Comparison of ENCODE assay signal across 17 cellular contexts in the genomic region with DNA sequence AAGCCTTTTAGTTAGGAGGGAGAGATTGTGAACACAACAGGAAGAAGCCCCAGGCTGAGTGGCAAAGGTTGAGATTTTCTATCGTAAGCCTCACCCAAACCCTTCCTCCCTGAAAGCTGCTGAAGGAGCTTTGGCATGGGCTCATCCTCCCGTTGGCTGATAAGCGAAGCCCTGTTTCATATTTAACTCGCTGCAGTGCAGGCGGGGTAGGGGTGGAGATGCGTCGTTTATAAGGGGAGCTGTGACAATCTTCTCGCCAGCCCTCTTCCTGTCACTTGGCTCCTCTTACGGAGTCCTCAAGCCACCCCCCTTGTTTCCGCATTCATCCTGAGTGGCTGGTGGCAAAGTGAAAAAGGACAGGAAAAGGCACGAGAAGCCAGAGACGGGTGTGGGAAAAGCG.
DNase-seq lines count a peak whose midpoint lies in the region; ATAC-seq and TF ChIP-seq lines count a peak whose summit lies in the region.
"Had no signal": no experiment of that assay in that cellular context is flagged by ENCODE, and none has a peak within 500 bp of the region (broad histone marks: within the 10 kb centered on the region; RNA-seq: fewer than 3 reads in every experiment).

No MANE protein-coding gene starts in this region.

- no peak overlapping the region for H2AFZ ChIP-seq in SK-N-SH (ENCODE audit: low read depth)
- H2AFZ ChIP-seq in mesenchymal stem cell (ENCODE audit: low read depth, low read length), result no peak overlapping the region
- H2AFZ ChIP-seq: GM23248 had no signal

- H2BK5ac ChIP-seq in mesenchymal stem cell (ENCODE audit: low read depth, low read length, poor library complexity, severe bottlenecking), result no peak overlapping the region

- no peaks in the 10 kb centered on the region for H3K4me1 ChIP-seq in SK-N-SH (ENCODE audit: control insufficient read depth in 1 of 2, insufficient read depth in 2 of 2, low read depth in 1 of 2, low read length in 1 of 2)
- no peaks in the 10 kb centered on the region for H3K4me1 ChIP-seq in mesenchymal stem cell (ENCODE audit: control insufficient read depth, insufficient read depth, low read depth, low read length)
- H3K4me1 ChIP-seq in transverse colon, result no peaks in the 10 kb centered on the region

- DNase-seq in SK-N-SH (no peak), NCI-H1105 treated with DMSO at 0.1 percent for 48 hours (lab: John Stamatoyannopoulos, UW) (peak; percentile 24), mesenchymal stem cell (no peak), transverse colon (no peak)
- DNase-seq: C1 segment of cervical spinal cord; Calu3; CD4-positive, alpha-beta memory T cell; COR-L47; DMS79; EL; GDM1; GM23248; H7; HCEC 1CT had no signal

- no peak overlapping the region for H2AK5ac ChIP-seq in mesenchymal stem cell (ENCODE audit: low read length, severe bottlenecking)

- no peak overlapping the region for H3K14ac ChIP-seq in mesenchymal stem cell (ENCODE audit: low read length in 2 of 2)

- 12% methylated on average over 13 of the region's 13 CpGs for WGBS in SK-N-SH (ENCODE audit: low lambda C conversion rate)
- 83% methylated on average over 12 of the region's 13 CpGs for WGBS in mesenchymal stem cell
- 91 to 92% methylated on average over 10 to 13 of the region's 13 CpGs for WGBS in transverse colon (ENCODE audit: low coverage in 1 of 2), 2 donors

- no peaks in the 10 kb centered on the region; the same call in 1 of the 2 replicates for H3K79me2 ChIP-seq in SK-N-SH (ENCODE audit: insufficient read depth)

- intact Hi-C loops in transverse colon (cut with DNase I; ENCODE audit: low total_unique reads), result no loop called here

- in situ Hi-C loops in transverse colon (cut with MboI; ENCODE audit: low pct_ligation_motif_present in 1 of 4, low pct_unique_long_range_greater_than_20kb in 1 of 4, low sequenced_read_pairs in 3 of 4), result no loop called here

- H3K27ac ChIP-seq in SK-N-SH (ENCODE audit: low read depth in 2 of 2, low read length in 1 of 2), result no peak overlapping the region
- H3K27ac ChIP-seq in mesenchymal stem cell (ENCODE audit: low read length, poor library complexity, severe bottlenecking), result no peak overlapping the region
- H3K27ac ChIP-seq in transverse colon, result no peak overlapping the region
- H3K27ac ChIP-seq: GM23248 had no signal

- TF ChIP-seq EP300 in SK-N-SH (IDR thresholded peaks at IDR 0.05; ENCODE audit: borderline replicate concordance in 1 of 2, low read depth in 1 of 2, low read length in 1 of 2) (no peak), transverse colon (IDR thresholded peaks at IDR 0.05; ENCODE audit: low read depth) (no peak)

- no peak for TF ChIP-seq RAD21 in SK-N-SH (IDR thresholded peaks at IDR 0.05; ENCODE audit: low read length)

- H2BK12ac ChIP-seq in mesenchymal stem cell (ENCODE audit: low read length in 2 of 2), result no peak overlapping the region

- H3K9me2 ChIP-seq in SK-N-SH, result no peaks in the 10 kb centered on the region

- H3F3A ChIP-seq in SK-N-SH (replicated peaks; ENCODE audit: insufficient read depth), result no peaks in the 10 kb centered on the region

- H3K9ac ChIP-seq in SK-N-SH (no peak overlapping the region), mesenchymal stem cell (ENCODE audit: low read length) (no peak overlapping the region)
- H3K9ac ChIP-seq: GM23248 had no signal

- CTCF ChIA-PET in SK-N-SH (lab: Yijun Ruan, JAX), result no interaction called here

- H3K27me3 ChIP-seq in SK-N-SH (ENCODE audit: insufficient read depth), result no peaks in the 10 kb centered on the region
- no peaks in the 10 kb centered on the region for H3K27me3 ChIP-seq in mesenchymal stem cell (ENCODE audit: control insufficient read depth in 1 of 2, insufficient read depth in 1 of 2, low read length in 2 of 2)
- no peaks in the 10 kb centered on the region for H3K27me3 ChIP-seq in transverse colon

- H3K4ac ChIP-seq in mesenchymal stem cell (ENCODE audit: low read depth in 1 of 2, low read length in 2 of 2), result no peak overlapping the region

- H3K9me3 ChIP-seq in SK-N-SH, result no peaks in the 10 kb centered on the region
- H3K9me3 ChIP-seq in mesenchymal stem cell (ENCODE audit: control insufficient read depth, low read length), result no peaks in the 10 kb centered on the region
- no peaks in the 10 kb centered on the region for H3K9me3 ChIP-seq in transverse colon

- no peak for TF ChIP-seq POLR2A in transverse colon (IDR thresholded peaks at IDR 0.05)

- no peak overlapping the region for H3K4me3 ChIP-seq in SK-N-SH (ENCODE audit: low read depth in 2 of 2, low read length in 1 of 2)
- H3K4me3 ChIP-seq in mesenchymal stem cell (ENCODE audit: insufficient read depth in 1 of 2, low read depth in 1 of 2, low read length in 2 of 2), result peak overlapping the region; percentile 17 to 32
- no peak overlapping the region for H3K4me3 ChIP-seq in transverse colon
- H3K4me3 ChIP-seq: GM12878, GM23248 had no signal

- H3K18ac ChIP-seq in mesenchymal stem cell (ENCODE audit: low read depth in 1 of 2, low read length in 2 of 2), result no peak overlapping the region

- H3K79me1 ChIP-seq in mesenchymal stem cell (replicated peaks; ENCODE audit: low read length, poor library complexity, severe bottlenecking), result no peaks in the 10 kb centered on the region

- no peak overlapping the region for H2BK120ac ChIP-seq in mesenchymal stem cell (ENCODE audit: low read depth, low read length)

- no peak overlapping the region for H2BK15ac ChIP-seq in mesenchymal stem cell (ENCODE audit: low read depth, poor library complexity, severe bottlenecking)

- TF ChIP-seq CTCF in SK-N-SH (IDR thresholded peaks at IDR 0.05) (no peak), transverse colon (IDR thresholded peaks at IDR 0.05) (no peak)

- H3K4me2 ChIP-seq in SK-N-SH, result peak overlapping the region; percentile 57
- no peak overlapping the region for H3K4me2 ChIP-seq in mesenchymal stem cell (ENCODE audit: low read length, poor library complexity, severe bottlenecking)

- ATAC-seq in SK-N-SH treated with all-trans-retinoic acid at 6 μM for 48 hours (no peak), HG02623 (IDR thresholded peaks at IDR 0.05; ENCODE audit: unreplicated experiment) (no peak)
- ATAC-seq: GM12878 had no signal

- no peaks in the 10 kb centered on the region for H4K20me1 ChIP-seq in SK-N-SH (ENCODE audit: insufficient read depth)

- no peak overlapping the region for H4K91ac ChIP-seq in mesenchymal stem cell (ENCODE audit: low read length)

- H3K23ac ChIP-seq in mesenchymal stem cell (ENCODE audit: low read length in 2 of 2), result no peak overlapping the region

- POLR2A ChIA-PET in SK-N-SH (lab: Yijun Ruan, JAX), result no interaction called here

- no peaks in the 10 kb centered on the region for H3K36me3 ChIP-seq in SK-N-SH (replicated peaks in 1 of 2; ENCODE audit: control insufficient read depth in 1 of 2, insufficient read depth in 2 of 2, low read length in 1 of 2)
- H3K36me3 ChIP-seq in mesenchymal stem cell (ENCODE audit: control insufficient read depth in 1 of 2, insufficient read depth in 2 of 2, low read depth in 1 of 2, low read length in 2 of 2), result no peaks in the 10 kb centered on the region
- no peaks in the 10 kb centered on the region for H3K36me3 ChIP-seq in transverse colon

- H4K8ac ChIP-seq in mesenchymal stem cell (ENCODE audit: low read length), result no peak overlapping the region

TF ChIP-seq in SK-N-SH, 30 proteins besides CTCF, POLR2A, EP300 and RAD21 (continues in another document):
- no peak for TF ChIP-seq TAF1 (IDR thresholded peaks at IDR 0.05; ENCODE audit: borderline replicate concordance, low read depth, low read length)
- no peak for TF ChIP-seq USF2 (IDR thresholded peaks at IDR 0.05; ENCODE audit: borderline replicate concordance, low read depth, low read length)
- TF ChIP-seq RCOR1 (IDR thresholded peaks at IDR 0.05; ENCODE audit: low read length), result no peak
- TF ChIP-seq EZH2phosphoT487 (IDR thresholded peaks at IDR 0.05; ENCODE audit: borderline replicate concordance, low read depth), result no peak
- TF ChIP-seq TEAD4 (IDR thresholded peaks at IDR 0.05; ENCODE audit: borderline replicate concordance, insufficient read depth), result no peak
- TF ChIP-seq RXRA (IDR thresholded peaks at IDR 0.05; ENCODE audit: borderline replicate concordance, low read depth), result no peak
- no peak for TF ChIP-seq CHD2 (IDR thresholded peaks at IDR 0.05; ENCODE audit: low read length, partially characterized antibody)
- TF ChIP-seq FOXJ3 (CRISPR knock-in tag; IDR thresholded peaks at IDR 0.05), result no peak
- no peak for TF ChIP-seq FOSL2 (IDR thresholded peaks at IDR 0.05; ENCODE audit: borderline replicate concordance, low read depth)
- TF ChIP-seq FOXM1 (IDR thresholded peaks at IDR 0.05; ENCODE audit: low read depth), result no peak
- no peak for TF ChIP-seq ELF1 (IDR thresholded peaks at IDR 0.05)

TF ChIP-seq in SK-N-SH treated with all-trans-retinoic acid at 6 μM for 48 hours, 23 proteins besides CTCF, POLR2A, EP300 and RAD21:
- TF ChIP-seq ARNTL (CRISPR knock-in tag; IDR thresholded peaks at IDR 0.05; ENCODE audit: borderline replicate concordance, low read depth), result no peak
- no peak for TF ChIP-seq GLIS3 (CRISPR knock-in tag; IDR thresholded peaks at IDR 0.05)
- TF ChIP-seq TSHZ2 (CRISPR knock-in tag; IDR thresholded peaks at IDR 0.05), result no peak

Comparison
In these comparisons a context has a peak if more than half of its experiments do, and no peak if none do; other contexts are left out.
1. H3K4me3 ChIP-seq: peak in mesenchymal stem cell (2 of 2); none in SK-N-SH (0 of 2) and transverse colon (0 of 4).